In the genomic region with DNA sequence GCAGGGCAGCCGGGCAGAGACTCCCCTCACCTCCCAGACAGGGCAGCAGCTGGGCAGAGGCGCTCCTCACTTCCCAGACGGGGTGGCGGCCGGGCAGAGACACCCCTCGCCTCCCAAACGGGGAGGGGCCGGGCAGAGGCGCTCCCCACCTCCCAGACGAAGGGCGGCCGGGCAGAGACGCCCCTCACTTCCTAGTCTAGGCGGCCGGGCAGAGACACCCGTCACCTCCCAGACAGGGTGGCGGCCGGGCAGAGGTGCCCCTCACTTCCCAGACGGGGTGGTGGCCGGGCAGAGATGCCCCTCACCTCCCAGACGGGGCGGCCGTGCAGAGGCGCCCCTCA, we compare ENCODE assay signal across 19 cellular contexts.
"Had no signal": no experiment of that assay in that cellular context is flagged by ENCODE, and none has a peak within 500 bp of the region (broad histone marks: within the 10 kb centered on the region; RNA-seq: fewer than 3 reads in every experiment).

No MANE protein-coding gene starts in this region.

- H3K4me3 Mint-ChIP-seq: naive thymus-derived CD4-positive, alpha-beta T cell; nephron progenitor cell had no signal

- H3K4me1 Mint-ChIP-seq: naive thymus-derived CD4-positive, alpha-beta T cell; nephron progenitor cell had no signal

- DNase-seq: colonic mucosa; dermis blood vessel endothelial cell; esophagus squamous epithelium; foreskin melanocyte; head of caudate nucleus; left colon; left ventricle myocardium superior; mesendoderm; naive thymus-derived CD4-positive, alpha-beta T cell; nephron progenitor cell; stimulated activated CD4-positive, alpha-beta T cell treated with anti-CD3 and anti-CD28 coated beads, Interleukin-2, amount 100 ng/mL, for 24 hours; stimulated activated naive CD4-positive, alpha-beta T cell treated with Interleukin-2 at 50 U/mL for 16 hours; tibial artery; uterus had no signal

- H2AFZ ChIP-seq: hepatocyte had no signal

- ATAC-seq: left colon; left ventricle myocardium superior; naive thymus-derived CD4-positive, alpha-beta T cell; right cardiac atrium had no signal

- H3K4me3 ChIP-seq: colonic mucosa, esophagus squamous epithelium, hepatocyte, lung, skin epidermis, tibial artery, upper lobe of left lung, uterus had no signal

- H3K27ac Mint-ChIP-seq: naive thymus-derived CD4-positive, alpha-beta T cell; nephron progenitor cell had no signal

- H3K27me3 ChIP-seq: colonic mucosa, hepatocyte, tibial artery, upper lobe of left lung, uterus had no signal

- H3K36me3 ChIP-seq: colonic mucosa, esophagus squamous epithelium, tibial artery, upper lobe of left lung, uterus had no signal

- H3K4me1 ChIP-seq: uterus had no signal

- H3K4me2 ChIP-seq: hepatocyte had no signal

- H3K9me3 ChIP-seq: colonic mucosa, esophagus squamous epithelium, tibial artery, upper lobe of left lung, uterus had no signal

- H3K79me2 ChIP-seq: hepatocyte had no signal

- H3K9me3 Mint-ChIP-seq: naive thymus-derived CD4-positive, alpha-beta T cell had no signal

- H3K27ac ChIP-seq: colonic mucosa, esophagus squamous epithelium, hepatocyte, tibial artery, upper lobe of left lung had no signal
